Comparison of ENCODE assay signal across 1 cellular context in the genomic region with DNA sequence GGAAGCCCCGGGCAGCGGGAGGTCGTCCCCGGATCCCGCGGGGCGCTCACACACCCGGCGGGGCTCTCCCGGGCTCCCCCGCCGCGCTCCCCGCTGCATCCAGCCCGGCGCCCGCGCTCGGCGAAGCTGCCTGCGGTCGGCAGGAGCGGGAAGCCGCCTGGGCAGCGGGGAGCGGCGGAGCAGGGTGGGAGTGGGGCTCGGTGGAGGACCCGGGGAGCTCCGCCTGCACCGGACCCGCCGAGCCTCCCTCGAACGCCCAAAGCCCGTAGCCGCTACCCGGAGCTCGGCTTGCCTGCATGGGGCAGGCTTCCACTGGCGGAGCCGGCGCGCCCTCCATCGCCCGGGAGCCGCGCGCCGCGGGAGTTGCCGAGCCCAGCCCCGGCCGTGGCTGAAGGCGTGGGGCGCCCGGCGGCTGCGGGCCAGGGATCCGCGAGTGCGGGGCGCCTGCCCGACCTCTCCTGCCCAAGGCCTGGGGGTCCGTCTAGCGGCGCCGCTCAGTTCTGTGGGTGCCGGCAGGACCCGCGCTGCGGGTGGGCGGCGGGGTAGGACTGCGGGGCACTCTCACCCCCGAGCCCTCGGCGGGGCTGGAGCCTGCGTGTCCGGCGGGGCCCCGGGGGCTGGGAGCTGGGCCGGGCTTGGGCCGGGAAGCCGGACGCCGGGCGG.
TF ChIP-seq lines count a peak whose summit lies in the region.

No MANE protein-coding gene starts in this region.

TF ChIP-seq in SK-N-SH, 30 proteins besides CTCF, POLR2A, EP300 and RAD21 (continued from another document):
- TF ChIP-seq, protein P1, sequence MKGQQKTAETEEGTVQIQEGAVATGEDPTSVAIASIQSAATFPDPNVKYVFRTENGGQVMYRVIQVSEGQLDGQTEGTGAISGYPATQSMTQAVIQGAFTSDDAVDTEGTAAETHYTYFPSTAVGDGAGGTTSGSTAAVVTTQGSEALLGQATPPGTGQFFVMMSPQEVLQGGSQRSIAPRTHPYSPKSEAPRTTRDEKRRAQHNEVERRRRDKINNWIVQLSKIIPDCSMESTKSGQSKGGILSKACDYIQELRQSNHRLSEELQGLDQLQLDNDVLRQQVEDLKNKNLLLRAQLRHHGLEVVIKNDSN (IDR thresholded peaks at IDR 0.05; ENCODE audit: borderline replicate concordance, low read depth): no peak
- TF ChIP-seq FOXJ3 (CRISPR knock-in tag; IDR thresholded peaks at IDR 0.05) (no peak), ZBTB33 (IDR thresholded peaks at IDR 0.05; ENCODE audit: borderline replicate concordance, low read depth) (no peak), SMC3 (IDR thresholded peaks at IDR 0.05; ENCODE audit: low read depth, low read length) (no peak)
- TF ChIP-seq, protein P2, sequence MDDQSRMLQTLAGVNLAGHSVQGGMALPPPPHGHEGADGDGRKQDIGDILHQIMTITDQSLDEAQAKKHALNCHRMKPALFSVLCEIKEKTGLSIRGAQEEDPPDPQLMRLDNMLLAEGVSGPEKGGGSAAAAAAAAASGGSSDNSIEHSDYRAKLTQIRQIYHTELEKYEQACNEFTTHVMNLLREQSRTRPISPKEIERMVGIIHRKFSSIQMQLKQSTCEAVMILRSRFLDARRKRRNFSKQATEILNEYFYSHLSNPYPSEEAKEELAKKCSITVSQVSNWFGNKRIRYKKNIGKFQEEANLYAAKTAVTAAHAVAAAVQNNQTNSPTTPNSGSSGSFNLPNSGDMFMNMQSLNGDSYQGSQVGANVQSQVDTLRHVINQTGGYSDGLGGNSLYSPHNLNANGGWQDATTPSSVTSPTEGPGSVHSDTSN (IDR thresholded peaks at IDR 0.05): no peak
